8 cellular contexts compared by ENCODE assay signal in the genomic region with DNA sequence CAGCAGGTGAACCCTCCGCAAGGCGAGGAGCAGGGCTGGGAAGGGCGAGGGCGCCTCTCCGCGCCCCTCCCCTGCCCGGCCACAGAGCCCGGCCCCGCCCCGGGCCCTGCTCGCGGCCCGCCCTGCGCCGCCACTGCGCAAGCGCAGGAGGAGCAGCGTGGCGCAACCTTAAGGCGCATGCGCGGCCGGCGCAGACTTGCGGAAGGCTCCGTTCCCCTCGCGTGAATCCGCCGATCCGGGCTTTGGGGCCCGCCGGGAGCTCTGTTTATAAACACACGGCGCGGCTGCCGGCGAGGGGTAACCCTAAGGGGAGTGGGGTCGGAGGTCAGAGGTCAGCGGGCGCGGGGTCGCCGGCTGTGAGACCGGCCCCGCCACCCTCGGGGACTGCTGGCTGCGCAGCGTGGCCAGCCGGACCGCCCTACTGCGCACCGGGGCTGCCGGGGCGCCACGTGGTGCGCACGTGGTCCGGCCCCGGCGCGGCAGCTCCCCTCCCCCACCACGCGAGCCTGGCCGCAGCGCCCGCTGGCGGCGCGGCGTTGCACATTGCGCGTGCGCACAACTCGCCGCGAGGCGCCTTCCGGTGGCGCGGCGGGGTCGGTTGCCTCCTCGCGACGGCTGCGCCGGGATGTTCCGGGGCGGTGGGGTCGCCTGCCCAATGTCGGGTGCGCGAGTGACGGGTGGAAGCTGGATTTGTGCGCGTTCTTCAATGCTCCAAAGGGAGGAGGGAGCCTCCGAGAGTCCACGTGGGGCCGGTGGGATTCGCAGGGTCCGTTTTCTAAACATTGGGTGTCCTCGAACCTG. TPM values are rescaled to one million over a fixed set of nuclear protein-coding genes. Genes with fewer than 3 reads are reported as not detected.
A peak's percentile ranks its signal among the peaks of the same experiment; 100 is the strongest.
DNase-seq lines count a peak whose midpoint lies in the region; TF ChIP-seq lines count a peak whose summit lies in the region.

No MANE protein-coding gene starts in this region.

- no peaks in the 10 kb centered on the region for H3K9me3 ChIP-seq in GM23248 (ENCODE audit: low read depth)
- H3K9me3 ChIP-seq in Karpas-422 (ENCODE audit: low read length) = no peaks in the 10 kb centered on the region
- no peaks in the 10 kb centered on the region for H3K9me3 ChIP-seq in neutrophil

- in situ Hi-C loops in GM23248 (cut with MboI) = no loop called here

- peak overlapping the region; percentile 86 for H3K4me3 ChIP-seq in GM23248
- H3K4me3 ChIP-seq in Karpas-422 (ENCODE audit: low read length) = peak overlapping the region; percentile 76
- H3K4me3 ChIP-seq in foreskin fibroblast (ENCODE audit: low read depth in 1 of 2, low read length in 2 of 2) = peak overlapping the region; percentile 63 to 70
- H3K4me3 ChIP-seq in neutrophil (ENCODE audit: low read depth in 1 of 2, low read length in 1 of 2) = peak overlapping the region; percentile 87 to 91

- H3K9ac ChIP-seq in GM23248 = peak overlapping the region; percentile 96
- H3K9ac ChIP-seq in Karpas-422 (ENCODE audit: low read length) = peak overlapping the region; percentile 80

- H2AFZ ChIP-seq in GM23248 = peak overlapping the region; percentile 98
- peak overlapping the region; percentile 99 for H2AFZ ChIP-seq in Karpas-422 (ENCODE audit: low read length)

- H4K20me1 ChIP-seq in GM23248 (ENCODE audit: insufficient read depth) (no peaks in the 10 kb centered on the region), Karpas-422 (ENCODE audit: insufficient read depth, low read depth, low read length) (no peaks in the 10 kb centered on the region)

- TF ChIP-seq CTCF in foreskin fibroblast (IDR thresholded peaks at IDR 0.05; ENCODE audit: low read depth, low read length) = peak; percentile 23
- peak; percentile 38 for TF ChIP-seq CTCF in neutrophil (IDR thresholded peaks at IDR 0.05)

- H3K4me2 ChIP-seq in GM23248 (ENCODE audit: unreplicated experiment) = peak overlapping the region; percentile 97
- H3K4me2 ChIP-seq in Karpas-422 (ENCODE audit: low read depth, low read length, poor library complexity, severe bottlenecking) = peak overlapping the region; percentile 86

- H3F3A ChIP-seq in GM23248 (ENCODE audit: insufficient read depth) = no peaks in the 10 kb centered on the region; the same call in 1 of the 2 replicates

- H3K27me3 ChIP-seq in GM23248 (replicated peaks; ENCODE audit: insufficient read depth) (no peaks in the 10 kb centered on the region), Karpas-422 (ENCODE audit: low read length) (no peaks in the 10 kb centered on the region), neutrophil (no peaks in the 10 kb centered on the region)

- 1 to 2% methylated on average over 63 to 65 of the region's 103 CpGs for WGBS in GM23248 (ENCODE audit: low coverage in 1 of 2, low lambda C conversion rate in 2 of 2, missing lambda C conversion rate in 2 of 2), 2 experiments

- H3K4me1 ChIP-seq in GM23248 (ENCODE audit: insufficient read depth) = no peaks in the 10 kb centered on the region
- peaks cover 11% of the 10 kb centered on the region for H3K4me1 ChIP-seq in Karpas-422 (ENCODE audit: low read length)
- peaks cover 12 to 16% of the 10 kb centered on the region in 2 experiments for H3K4me1 ChIP-seq in neutrophil (ENCODE audit: control insufficient read depth in 1 of 2, insufficient read depth in 1 of 2, low read depth in 1 of 2, low read length in 1 of 2)

- H3K9me2 ChIP-seq in GM23248 (ENCODE audit: insufficient read depth) (no peaks in the 10 kb centered on the region), Karpas-422 (replicated peaks; ENCODE audit: insufficient read depth, low read length) (no peaks in the 10 kb centered on the region)

- DNase-seq in ELR (ENCODE audit: low read depth) (peak; percentile 93), GM23248 (peak; percentile 97), Karpas-422 (peak; percentile 98), RPMI8226 (peak; percentile 98), foreskin fibroblast (peak; percentile 90 to 97), superior temporal gyrus (ENCODE audit: extremely low spot score) (peak; percentile 92)
- peak; percentile 98 for DNase-seq in activated effector memory CD4-positive, alpha-beta T cell treated with anti-CD3 and anti-CD28 coated beads, Interleukin-2, amount 50 U/mL, for 16 hours

- H3K27ac ChIP-seq in GM23248 (peak overlapping the region; percentile 85), Karpas-422 (ENCODE audit: low read length) (no peak overlapping the region), neutrophil (peak overlapping the region; percentile 90)

- H3K79me2 ChIP-seq in GM23248 (ENCODE audit: insufficient read depth) = no peaks in the 10 kb centered on the region
- no peaks in the 10 kb centered on the region for H3K79me2 ChIP-seq in Karpas-422 (ENCODE audit: low read length)

- H3K36me3 ChIP-seq in GM23248 (ENCODE audit: low read depth) (no peaks in the 10 kb centered on the region), Karpas-422 (ENCODE audit: insufficient read depth, low read length) (no peaks in the 10 kb centered on the region), neutrophil (no peaks in the 10 kb centered on the region)

RNA-seq across cellular contexts. Expression of gene FOXK1, which starts 40.2 kb away (rescaled TPM):
- total RNA-seq in GM23248 (2014; rRNA removed; shearing (Covaris generic)) = 16.4 and 21.4 TPM in 2 replicates
- 7.4 and 8.5 TPM in 2 replicates for polyA plus RNA-seq in GM23248 (2016; fragmentation: Nextera tagmentation; extraction: Ambion mirVana)
- total RNA-seq in Karpas-422 (2014; rRNA removed; shearing (Covaris generic); ENCODE audit: low replicate concordance) = 20.3 and 23.8 TPM in 2 replicates
